25 cellular contexts compared by ENCODE assay signal in genomic region chr6:111796310-111796918, GRCh38.
A peak's percentile ranks its signal among the peaks of the same experiment; 100 is the strongest.
DNase-seq lines count a peak whose midpoint lies in the region; ATAC-seq, FAIRE-seq and TF ChIP-seq lines count a peak whose summit lies in the region.
"Had no signal": no experiment of that assay in that cellular context is flagged by ENCODE, and none has a peak within 500 bp of the region (broad histone marks: within the 10 kb centered on the region; RNA-seq: fewer than 3 reads in every experiment).

No MANE protein-coding gene starts in this region.

- no peak overlapping the region for H3K4me3 ChIP-seq in CD4-positive, alpha-beta memory T cell (ENCODE audit: low read length in 2 of 2)
- H3K4me3 ChIP-seq in K562 (no peak overlapping the region), GM23338 (no peak overlapping the region)
- H3K4me3 ChIP-seq: A549, adrenal gland, left lung, tibial artery had no signal

- H3K27me3 Mint-ChIP-seq in activated CD8-positive, alpha-beta memory T cell treated with anti-CD3 and anti-CD28 coated beads, Interleukin-2, amount 10 ng/mL, durations not matched to agents 7 days and 5 days = no peaks in the 10 kb centered on the region
- no peaks in the 10 kb centered on the region for H3K27me3 Mint-ChIP-seq in CD4-positive, alpha-beta memory T cell
- H3K27me3 Mint-ChIP-seq in activated CD8-positive, alpha-beta T cell treated with anti-CD3 and anti-CD28 coated beads for 36 hours = no peaks in the 10 kb centered on the region
- H3K27me3 Mint-ChIP-seq in osteocyte (ENCODE audit: unreplicated experiment) (no peaks in the 10 kb centered on the region), GM23338 (ENCODE audit: insufficient read depth, low read depth, poor library complexity) (peaks cover 2% of the 10 kb centered on the region)
- H3K27me3 Mint-ChIP-seq: brain had no signal

- H3K9me2 ChIP-seq in GM23338 (ENCODE audit: insufficient read depth) = no peaks in the 10 kb centered on the region
- H3K9me2 ChIP-seq: SK-N-SH had no signal

- no peak overlapping the region for H3K9ac ChIP-seq in K562 (ENCODE audit: insufficient read depth in 1 of 2, low read depth in 2 of 2, low read length in 2 of 2)
- H3K9ac ChIP-seq: SK-N-SH had no signal

- H4K20me1 ChIP-seq in K562 (replicated peaks; ENCODE audit: control insufficient read depth, insufficient read depth, low read length) (no peaks in the 10 kb centered on the region), GM23338 (replicated peaks; ENCODE audit: insufficient read depth) (peaks cover 10% of the 10 kb centered on the region; the same call in 1 of the 2 replicates)

- H3K27me3 ChIP-seq in CD4-positive, alpha-beta memory T cell (ENCODE audit: insufficient read depth, low read length) = no peaks in the 10 kb centered on the region
- H3K27me3 ChIP-seq in K562 (ENCODE audit: control insufficient read depth in 2 of 2, insufficient read depth in 2 of 2, low read length in 2 of 2) = no peaks in the 10 kb centered on the region; a peak in 3 of 5 replicates
- no peaks in the 10 kb centered on the region for H3K27me3 ChIP-seq in GM23338 (ENCODE audit: insufficient read depth)
- H3K27me3 ChIP-seq: adrenal gland, left lung, tibial artery had no signal

- peaks cover 2% of the 10 kb centered on the region for H3K36me3 ChIP-seq in CD4-positive, alpha-beta memory T cell (ENCODE audit: insufficient read depth, low read length)
- H3K36me3 ChIP-seq in K562 (ENCODE audit: control insufficient read depth, insufficient read depth, low read length) = no peaks in the 10 kb centered on the region
- H3K36me3 ChIP-seq in GM23338 (ENCODE audit: insufficient read depth) = no peaks in the 10 kb centered on the region
- H3K36me3 ChIP-seq: adrenal gland, left lung, tibial artery had no signal

- FAIRE-seq in K562 (lab: Jason Lieb, UNC) = no peak
- FAIRE-seq: A549, endothelial cell of umbilical vein, G401.6 had no signal

- CTCF ChIA-PET in activated CD8-positive, alpha-beta memory T cell treated with anti-CD3 and anti-CD28 coated beads, Interleukin-2, amount 10 ng/mL, durations not matched to agents 7 days and 5 days (lab: Charles Lee) = interaction anchor here (1.0 to 4.4 kb wide), 6 partner anchors 9 to 177 kb away, joined by 3 to 29 read pairs (median 4); no protein-coding TSS in a partner anchor
- CTCF ChIA-PET in CD4-positive, alpha-beta memory T cell (lab: Charles Lee; ENCODE audit: partially characterized antibody) = interaction anchor here (1.0 to 1.5 kb wide), 5 partner anchors 8 to 32 kb away, joined by 3 to 10 read pairs (median 5); no protein-coding TSS in a partner anchor
- CTCF ChIA-PET in activated CD8-positive, alpha-beta T cell treated with anti-CD3 and anti-CD28 coated beads for 36 hours (lab: Charles Lee) = interaction anchor here (0.9 to 1.3 kb wide), 2 partner anchors 43 to 77 kb away, joined by 3 read pairs; partner anchors contain the start of gene FYN
- CTCF ChIA-PET in K562 (lab: Yijun Ruan, JAX; ENCODE audit: low intra/inter-chr PET ratio) = no interaction called here

- intact Hi-C loops in CD4-positive, alpha-beta memory T cell (cut with micrococcal nuclease) = no loop called here
- intact Hi-C loops in activated CD8-positive, alpha-beta T cell treated with anti-CD3 and anti-CD28 coated beads for 36 hours (cut with micrococcal nuclease) = no loop called here
- intact Hi-C loops in K562 (cut with micrococcal nuclease) = no loop called here

- no peaks in the 10 kb centered on the region for H3K9me3 Mint-ChIP-seq in activated CD8-positive, alpha-beta memory T cell treated with anti-CD3 and anti-CD28 coated beads, Interleukin-2, amount 10 ng/mL, durations not matched to agents 7 days and 5 days (ENCODE audit: low read depth)
- no peaks in the 10 kb centered on the region for H3K9me3 Mint-ChIP-seq in CD4-positive, alpha-beta memory T cell
- no peaks in the 10 kb centered on the region for H3K9me3 Mint-ChIP-seq in activated CD8-positive, alpha-beta T cell treated with anti-CD3 and anti-CD28 coated beads for 36 hours
- H3K9me3 Mint-ChIP-seq in osteocyte (ENCODE audit: unreplicated experiment) (no peaks in the 10 kb centered on the region), GM23338 (no peaks in the 10 kb centered on the region; the same call in 2 of the 3 replicates)
- H3K9me3 Mint-ChIP-seq: brain, H9 had no signal

- peak overlapping the region; percentile 98 for H3K27ac Mint-ChIP-seq in activated CD8-positive, alpha-beta memory T cell treated with anti-CD3 and anti-CD28 coated beads, Interleukin-2, amount 10 ng/mL, durations not matched to agents 7 days and 5 days
- peak overlapping the region in 6 of 7 donors; percentile 54 to 91 (median 84) for H3K27ac Mint-ChIP-seq in CD4-positive, alpha-beta memory T cell
- peak overlapping the region; percentile 95 for H3K27ac Mint-ChIP-seq in activated CD8-positive, alpha-beta T cell treated with anti-CD3 and anti-CD28 coated beads for 36 hours
- no peak overlapping the region for H3K27ac Mint-ChIP-seq in osteocyte (ENCODE audit: unreplicated experiment)
- H3K27ac Mint-ChIP-seq in GM23338 = no peak overlapping the region

- no TSS peak for BruUV-seq in K562 (replicated peaks; lab: Mats Ljungman, UMichigan)

- in situ Hi-C loops in K562 (cut with MboI) = no loop called here

- no peak overlapping the region for H3K4me2 ChIP-seq in K562 (ENCODE audit: insufficient read depth, low read length)
- no peak overlapping the region for H3K4me2 ChIP-seq in GM23338
- H3K4me2 ChIP-seq: A549, SK-N-SH had no signal

- no peak for TF ChIP-seq EP300 in K562 (IDR thresholded peaks at IDR 0.05; ENCODE audit: low read length)

- 28% methylated on average over 3 of the region's 3 CpGs for WGBS in K562 (ENCODE audit: insufficient coverage, low coverage, missing lambda C conversion rate)

- peaks cover 24% of the 10 kb centered on the region for H3K36me3 Mint-ChIP-seq in activated CD8-positive, alpha-beta memory T cell treated with anti-CD3 and anti-CD28 coated beads, Interleukin-2, amount 10 ng/mL, durations not matched to agents 7 days and 5 days
- H3K36me3 Mint-ChIP-seq in CD4-positive, alpha-beta memory T cell = peaks cover 12 to 37% of the 10 kb centered on the region in 2 donors
- H3K36me3 Mint-ChIP-seq in activated CD8-positive, alpha-beta T cell treated with anti-CD3 and anti-CD28 coated beads for 36 hours (ENCODE audit: low read depth) = peaks cover 78% of the 10 kb centered on the region
- H3K36me3 Mint-ChIP-seq in osteocyte (ENCODE audit: unreplicated experiment) = peaks cover 4% of the 10 kb centered on the region
- no peaks in the 10 kb centered on the region for H3K36me3 Mint-ChIP-seq in GM23338 (ENCODE audit: low read depth)

- H3K4me1 ChIP-seq in CD4-positive, alpha-beta memory T cell (ENCODE audit: insufficient read depth, low read length) = peaks cover 92% of the 10 kb centered on the region
- H3K4me1 ChIP-seq in K562 (replicated peaks in 1 of 2; ENCODE audit: control insufficient read depth in 2 of 2, insufficient read depth in 2 of 2, low read length in 2 of 2) (peaks cover 0 to 11% of the 10 kb centered on the region in 2 experiments; a peak in 3 of 5 replicates), GM23338 (ENCODE audit: insufficient read depth) (peaks cover 23% of the 10 kb centered on the region; the same call in 1 of the 2 replicates)
- H3K4me1 ChIP-seq: A549, adrenal gland had no signal

- H3K4me1 Mint-ChIP-seq in activated CD8-positive, alpha-beta memory T cell treated with anti-CD3 and anti-CD28 coated beads, Interleukin-2, amount 10 ng/mL, durations not matched to agents 7 days and 5 days = peaks cover 75% of the 10 kb centered on the region
- peaks cover 31 to 71% (median 51%) of the 10 kb centered on the region in 4 donors for H3K4me1 Mint-ChIP-seq in CD4-positive, alpha-beta memory T cell
- peaks cover 85% of the 10 kb centered on the region for H3K4me1 Mint-ChIP-seq in activated CD8-positive, alpha-beta T cell treated with anti-CD3 and anti-CD28 coated beads for 36 hours (ENCODE audit: low read depth)
- peaks cover 29% of the 10 kb centered on the region for H3K4me1 Mint-ChIP-seq in osteocyte (ENCODE audit: unreplicated experiment)
- H3K4me1 Mint-ChIP-seq in GM23338 = peaks cover 52% of the 10 kb centered on the region

- no peak for TF ChIP-seq RAD21 in K562 (CRISPR knock-in tag; conservative IDR thresholded peaks at IDR 0.05 in 1 of 2, IDR thresholded peaks at IDR 0.05 in 1 of 2)

- no peak for TF ChIP-seq CTCF in activated CD8-positive, alpha-beta T cell treated with anti-CD3 and anti-CD28 coated beads for 36 hours (IDR thresholded peaks at IDR 0.05)
- no peak for TF ChIP-seq CTCF in K562 (IDR thresholded peaks at IDR 0.05 in 2 of 3, conservative IDR thresholded peaks at IDR 0.05 in 1 of 3; ENCODE audit: insufficient read depth in 2 of 3, low read depth in 1 of 3, low read length in 3 of 3)
- no peak for TF ChIP-seq CTCF in osteocyte (IDR thresholded peaks at IDR 0.05)
- no peak for TF ChIP-seq CTCF in GM23338 (conservative IDR thresholded peaks at IDR 0.05; ENCODE audit: low read depth in 2 of 2)

- no peak for TF ChIP-seq POLR2A in K562 (conservative IDR thresholded peaks at IDR 0.05)

- no peak overlapping the region for H3K4me3 Mint-ChIP-seq in activated CD8-positive, alpha-beta memory T cell treated with anti-CD3 and anti-CD28 coated beads, Interleukin-2, amount 10 ng/mL, durations not matched to agents 7 days and 5 days
- peak overlapping the region in 2 of 8 donors; percentile 81 to 84 for H3K4me3 Mint-ChIP-seq in CD4-positive, alpha-beta memory T cell
- no peak overlapping the region for H3K4me3 Mint-ChIP-seq in activated CD8-positive, alpha-beta T cell treated with anti-CD3 and anti-CD28 coated beads for 36 hours
- no peak overlapping the region for H3K4me3 Mint-ChIP-seq in osteocyte (ENCODE audit: unreplicated experiment)
- no peak overlapping the region for H3K4me3 Mint-ChIP-seq in GM23338
- H3K4me3 Mint-ChIP-seq: brain, H9 had no signal

- ATAC-seq in activated CD8-positive, alpha-beta memory T cell treated with anti-CD3 and anti-CD28 coated beads, Interleukin-2, amount 10 ng/mL, durations not matched to agents 7 days and 5 days = no peak
- no peak for ATAC-seq in activated CD8-positive, alpha-beta T cell treated with anti-CD3 and anti-CD28 coated beads for 36 hours
- ATAC-seq in K562 (no peak), GM23338 (no peak)
- ATAC-seq: A549, left lung had no signal

- no peaks in the 10 kb centered on the region for H3K9me3 ChIP-seq in CD4-positive, alpha-beta memory T cell (ENCODE audit: control insufficient read depth in 1 of 2, low read length in 2 of 2)
- no peaks in the 10 kb centered on the region for H3K9me3 ChIP-seq in K562 (replicated peaks; ENCODE audit: control insufficient read depth, insufficient read depth, low read depth, low read length)
- H3K9me3 ChIP-seq: A549, adrenal gland, left lung, SK-N-SH, tibial artery had no signal

- H3K9me1 ChIP-seq in K562 (ENCODE audit: control insufficient read depth, insufficient read depth, low read length) = no peaks in the 10 kb centered on the region

- peak overlapping the region; percentile 45 for H3K27ac ChIP-seq in CD4-positive, alpha-beta memory T cell (ENCODE audit: low read depth, low read length)
- H3K27ac ChIP-seq in K562 (ENCODE audit: extremely low read depth, low read depth, low read length) (no peak overlapping the region), GM23338 (ENCODE audit: low read depth) (no peak overlapping the region)
- H3K27ac ChIP-seq: A549, adrenal gland, left lung, tibial artery, VCaP had no signal

- H3F3A ChIP-seq in GM23338 (replicated peaks; ENCODE audit: low read depth) = no peaks in the 10 kb centered on the region

- H2AFZ ChIP-seq in K562 (ENCODE audit: low read depth, low read length) (no peak overlapping the region), GM23338 (no peak overlapping the region)

- no peak for DNase-seq in activated CD8-positive, alpha-beta memory T cell treated with anti-CD3 and anti-CD28 coated beads, Interleukin-2, amount 10 ng/mL, durations not matched to agents 7 days and 5 days
- no peak for DNase-seq in activated CD8-positive, alpha-beta memory T cell treated with anti-CD3 and anti-CD28 coated beads, Interleukin-2, amount 50 U/mL, for 4 hours
- peak in 1 of 5 donors; percentile 49 for DNase-seq in CD4-positive, alpha-beta memory T cell
- DNase-seq in activated CD8-positive, alpha-beta T cell treated with anti-CD3 and anti-CD28 coated beads for 36 hours = peak; percentile 57
- DNase-seq in K562 (ENCODE audit: extremely low read depth in 1 of 4, low spot score in 3 of 4) (no peak), osteocyte (ENCODE audit: extremely low spot score, unreplicated experiment) (no peak), GM23338 (ENCODE audit: low spot score) (no peak)
- no peak for DNase-seq in NK-92 treated with Interleukin-12 subunit alpha and Interleukin-12 subunit beta, amount 100 ng/mL, for 24 hours (lab: John Stamatoyannopoulos, UW)
- DNase-seq: adrenal gland, COR-L47, H9, hypothalamus, left lung, mesendoderm, NCI-H1092, NCI-H187, NCI-H2171, NCI-H510A, SK-N-SH, tibial artery had no signal

- no peaks in the 10 kb centered on the region; the same call in 2 of the 3 replicates for H3K79me2 ChIP-seq in K562 (ENCODE audit: control insufficient read depth, insufficient read depth, low read length)
- H3K79me2 ChIP-seq in GM23338 (replicated peaks; ENCODE audit: insufficient read depth) = peaks cover 46% of the 10 kb centered on the region

- POLR2A ChIA-PET in CD4-positive, alpha-beta memory T cell (lab: Charles Lee; ENCODE audit: partially characterized antibody) = interaction anchor here (1.0 to 8.3 kb wide), 12 partner anchors 10 to 77 kb away, joined by 3 to 55 read pairs (median 4); partner anchors contain the start of gene FYN
- POLR2A ChIA-PET in activated CD8-positive, alpha-beta T cell treated with anti-CD3 and anti-CD28 coated beads for 36 hours (lab: Charles Lee) = interaction anchor here (0.9 to 3.6 kb wide), 5 partner anchors 9 to 36 kb away, joined by 3 to 23 read pairs (median 5); no protein-coding TSS in a partner anchor
- POLR2A ChIA-PET in K562 (lab: Yijun Ruan, JAX) = interaction anchor here (1.2 kb wide), 1 partner anchor 10 kb away, joined by 3 read pairs; no protein-coding TSS in a partner anchor

Comparison
In these comparisons a context has a peak if more than half of its experiments do, and no peak if none do; other contexts are left out.
1. H3K27ac Mint-ChIP-seq: peak in activated CD8-positive, alpha-beta memory T cell treated with anti-CD3 and anti-CD28 coated beads, Interleukin-2, amount 10 ng/mL, durations not matched to agents 7 days and 5 days (single experiment), CD4-positive, alpha-beta memory T cell (6 of 7) and activated CD8-positive, alpha-beta T cell treated with anti-CD3 and anti-CD28 coated beads for 36 hours (single experiment); none in osteocyte (single experiment) and GM23338 (single experiment).